ENCODE assay signal across 2 cellular contexts in genomic region chr17:76562734-76563148, GRCh38.
TF ChIP-seq lines count a peak whose summit lies in the region.

No MANE protein-coding gene starts in this region.

TF ChIP-seq in GM12878, 131 proteins besides CTCF, POLR2A, EP300 and RAD21:
- peak; percentile 44; the same call in 1 of the 2 replicates for TF ChIP-seq POLR2AphosphoS5 (IDR thresholded peaks at IDR 0.05; ENCODE audit: low read length)
- TF ChIP-seq SPI1 (IDR thresholded peaks at IDR 0.05; ENCODE audit: borderline replicate concordance, insufficient read depth, low read depth, low read length): no peak

TF ChIP-seq in GM12891, 5 proteins besides CTCF, POLR2A, EP300 and RAD21:
- TF ChIP-seq POLR2AphosphoS5 (IDR thresholded peaks at IDR 0.05; ENCODE audit: low read depth, low read length) (no peak), POU2F2 (IDR thresholded peaks at IDR 0.05; ENCODE audit: low read depth, low read length) (no peak), PAX5 (IDR thresholded peaks at IDR 0.05; ENCODE audit: insufficient read depth, low read length, severe bottlenecking) (no peak), TAF1 (IDR thresholded peaks at IDR 0.05; ENCODE audit: low read depth, low read length) (no peak), SPI1 (IDR thresholded peaks at IDR 0.05; ENCODE audit: low read depth, low read length) (no peak)
